Comparison of ENCODE assay signal across 8 cellular contexts in the genomic region with DNA sequence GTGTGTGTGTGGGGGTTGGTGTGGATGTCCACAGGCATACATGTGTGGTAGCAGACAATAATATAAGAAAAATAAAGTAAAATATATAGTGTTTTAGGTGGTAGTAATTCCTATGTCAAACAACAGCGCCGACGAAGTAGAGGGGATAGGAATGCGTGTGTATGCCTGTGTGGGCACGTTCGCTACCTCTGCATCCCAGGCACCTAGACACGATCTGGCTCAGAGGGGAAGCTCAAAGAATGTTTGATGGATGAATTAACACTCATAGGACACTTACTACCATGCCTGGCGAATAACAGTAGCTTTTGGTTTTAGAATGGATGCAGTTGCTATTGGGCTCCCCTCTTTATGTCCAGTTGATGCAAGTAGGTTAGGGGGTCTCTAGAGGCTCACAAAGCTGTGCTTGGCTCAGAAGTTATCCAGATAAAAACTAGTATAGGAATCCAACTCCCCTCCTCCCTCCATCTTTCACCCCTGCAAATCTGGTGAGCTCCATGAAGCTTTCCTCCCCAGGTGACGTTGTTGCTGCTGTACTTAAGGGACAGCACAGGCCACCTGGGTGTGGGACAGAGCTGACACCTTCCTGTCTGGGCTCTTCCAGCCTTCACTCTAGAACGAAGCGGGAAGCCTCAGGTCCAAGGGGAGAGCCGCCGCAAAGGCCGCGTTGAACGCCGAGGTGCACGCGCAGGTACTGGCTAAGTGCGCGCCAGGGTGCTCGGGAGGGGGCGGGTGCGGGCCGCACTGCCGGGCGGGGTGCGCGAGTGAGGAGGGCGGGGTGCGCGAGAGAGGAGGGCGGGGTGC.
A peak's percentile ranks its signal among the peaks of the same experiment; 100 is the strongest.
DNase-seq lines count a peak whose midpoint lies in the region; ATAC-seq and TF ChIP-seq lines count a peak whose summit lies in the region.

No MANE protein-coding gene starts in this region.

- H3K4me3 ChIP-seq in AG04450 (ENCODE audit: low read depth, low read length), result peak overlapping the region; percentile 32
- peak overlapping the region in 2 of 4 donors; percentile 13 to 50 for H3K4me3 ChIP-seq in adrenal gland
- peak overlapping the region; percentile 21 for H3K4me3 ChIP-seq in iPS-11a (ENCODE audit: low read depth, low read length)
- H3K4me3 ChIP-seq in spleen, result peak overlapping the region; percentile 20 to 72 (median 32)

- intact Hi-C loops in adrenal gland (cut with DNase I) (no loop called here), spleen (cut with DNase I; ENCODE audit: low total_unique reads) (no loop called here)

- H3K27ac Mint-ChIP-seq in HFFc6, result no peak overlapping the region; the same call in 1 of the 2 replicates

- TF ChIP-seq POLR2A in adrenal gland (IDR thresholded peaks at IDR 0.05), result peak in 1 of 2 donors; percentile 14
- TF ChIP-seq POLR2A in spleen (IDR thresholded peaks at IDR 0.05), result no peak

- H3K9me3 Mint-ChIP-seq in HFFc6, result no peaks in the 10 kb centered on the region

- no peaks in the 10 kb centered on the region for H3K36me3 ChIP-seq in adrenal gland (replicated peaks in 1 of 2)
- H3K36me3 ChIP-seq in spleen, result no peaks in the 10 kb centered on the region

- H3K4me1 Mint-ChIP-seq in HFFc6 (ENCODE audit: low read depth), result peaks cover 7% of the 10 kb centered on the region; the same call in 1 of the 2 replicates

- H3K36me3 Mint-ChIP-seq in HFFc6 (ENCODE audit: low read depth), result no peaks in the 10 kb centered on the region

- no peak overlapping the region for H3K27ac ChIP-seq in AG04450 (ENCODE audit: low read depth, low read length)
- peak overlapping the region in 1 of 5 donors; percentile 43 for H3K27ac ChIP-seq in adrenal gland
- H3K27ac ChIP-seq in spleen, result peak overlapping the region in 7 of 8 donors; percentile 35 to 86 (median 72)

- CTCF ChIA-PET in AG04450 (lab: Charles Lee), result interaction anchor here (0.5 to 1.4 kb wide), 5 partner anchors 17 to 646 kb away, joined by 3 to 11 read pairs (median 4); no protein-coding TSS in a partner anchor

- peak overlapping the region; percentile 74 for H3K4me3 Mint-ChIP-seq in HFFc6

- TF ChIP-seq CTCF in AG04450 (IDR thresholded peaks at IDR 0.05; ENCODE audit: low read depth, low read length) (no peak), HFFc6 (IDR thresholded peaks at IDR 0.05) (no peak), adrenal gland (IDR thresholded peaks at IDR 0.05) (no peak), spleen (IDR thresholded peaks at IDR 0.05 in 8 of 11, conservative IDR thresholded peaks at IDR 0.05 in 3 of 11) (no peak)

- H3K27me3 ChIP-seq in AG04450 (ENCODE audit: control insufficient read depth, insufficient read depth, low read length), result peaks cover 3% of the 10 kb centered on the region
- no peaks in the 10 kb centered on the region for H3K27me3 ChIP-seq in adrenal gland
- no peaks in the 10 kb centered on the region for H3K27me3 ChIP-seq in spleen (replicated peaks in 1 of 7)

- WGBS in adrenal gland, 4 donors, result 16 to 39% (median 28%) methylated on average over 7 to 31 of the region's 33 CpGs
- WGBS in spleen, 5 donors, result 16 to 64% (median 20%) methylated on average over 8 to 32 of the region's 33 CpGs

- no peak for ATAC-seq in HG03045 (IDR thresholded peaks at IDR 0.05; ENCODE audit: unreplicated experiment)
- no peak for ATAC-seq in HG03025 (IDR thresholded peaks at IDR 0.05; ENCODE audit: low FRiP score, unreplicated experiment)

- H3K4me1 ChIP-seq in adrenal gland (replicated peaks in 1 of 2) (peaks cover 3 to 5% of the 10 kb centered on the region in 2 donors), spleen (peaks cover 0 to 23% (median 15%) of the 10 kb centered on the region in 6 donors)

- DNase-seq in AG04450 (ENCODE audit: low read depth, low spot score) (no peak), HFFc6 (no peak), SW480 (ENCODE audit: low spot score) (peak; percentile 70), adrenal gland (peak; percentile 33 to 78 (median 60)), spleen (peak; percentile 97)

- H3K9me3 ChIP-seq in AG04450 (ENCODE audit: control insufficient read depth, insufficient read depth, low read length), result no peaks in the 10 kb centered on the region
- no peaks in the 10 kb centered on the region for H3K9me3 ChIP-seq in adrenal gland (replicated peaks in 1 of 3)
- no peaks in the 10 kb centered on the region for H3K9me3 ChIP-seq in spleen

- no peaks in the 10 kb centered on the region for H3K27me3 Mint-ChIP-seq in HFFc6 (ENCODE audit: insufficient read depth)

- POLR2A ChIA-PET in AG04450 (lab: Yijun Ruan, JAX), result no interaction called here

Comparison
In these comparisons a context has a peak if more than half of its experiments do, and no peak if none do; other contexts are left out.
1. DNase-seq: peak in SW480 (single experiment), adrenal gland (7 of 7) and spleen (single experiment); none in AG04450 (single experiment) and HFFc6 (single experiment).